ENCODE assay signal across 10 cellular contexts in genomic region chr2:169478339-169478738, GRCh38. TPM values are rescaled to one million over a fixed set of nuclear protein-coding genes. Genes with fewer than 3 reads are reported as not detected.
DNase-seq lines count a peak whose midpoint lies in the region; ATAC-seq and TF ChIP-seq lines count a peak whose summit lies in the region.
"Had no signal": no experiment of that assay in that cellular context is flagged by ENCODE, and none has a peak within 500 bp of the region (broad histone marks: within the 10 kb centered on the region; RNA-seq: fewer than 3 reads in every experiment).

No MANE protein-coding gene starts in this region.

- TF ChIP-seq CTCF in WTC11 (IDR thresholded peaks at IDR 0.05): no peak
- no peak for TF ChIP-seq CTCF in fibroblast of villous mesenchyme (IDR thresholded peaks at IDR 0.05; ENCODE audit: insufficient read depth, low read depth, low read length)
- no peak for TF ChIP-seq CTCF in progenitor cell of endocrine pancreas (IDR thresholded peaks at IDR 0.05; ENCODE audit: unreplicated experiment)

- peaks cover 7% of the 10 kb centered on the region for H3K4me1 Mint-ChIP-seq in WTC11
- H3K4me1 Mint-ChIP-seq in progenitor cell of endocrine pancreas (ENCODE audit: low read depth): peaks cover 10% of the 10 kb centered on the region

- POLR2A ChIA-PET in WTC11 (lab: Charles Lee): no interaction called here

- no peak overlapping the region for H3K4me3 ChIP-seq in fibroblast of villous mesenchyme (ENCODE audit: low read depth, low read length)

- H3K9me3 Mint-ChIP-seq in WTC11 (no peaks in the 10 kb centered on the region), progenitor cell of endocrine pancreas (ENCODE audit: low read depth) (no peaks in the 10 kb centered on the region)

- no peaks in the 10 kb centered on the region for H3K36me3 Mint-ChIP-seq in WTC11
- H3K36me3 Mint-ChIP-seq in progenitor cell of endocrine pancreas (ENCODE audit: insufficient read depth): no peaks in the 10 kb centered on the region

- CTCF ChIA-PET in WTC11 (lab: Charles Lee): interaction anchor here (0.8 to 2.3 kb wide), 4 partner anchors 11 to 312 kb away, joined by 3 to 7 read pairs (median 4); no protein-coding TSS in a partner anchor

- no peak for ATAC-seq in WTC11
- no peak for ATAC-seq in HG03025 (IDR thresholded peaks at IDR 0.05; ENCODE audit: low FRiP score, unreplicated experiment)
- ATAC-seq in HG02623 (IDR thresholded peaks at IDR 0.05; ENCODE audit: unreplicated experiment): no peak
- ATAC-seq in GM18502 (IDR thresholded peaks at IDR 0.05; ENCODE audit: poor library complexity, unreplicated experiment): no peak

- peak overlapping the region; percentile 81 for H3K4me3 Mint-ChIP-seq in WTC11
- H3K4me3 Mint-ChIP-seq in progenitor cell of endocrine pancreas (ENCODE audit: low read depth): peak overlapping the region; percentile 87

- no peak overlapping the region for H3K27ac Mint-ChIP-seq in WTC11
- no peak overlapping the region for H3K27ac Mint-ChIP-seq in progenitor cell of endocrine pancreas

- peak; percentile 50 for DNase-seq in EH (ENCODE audit: low read depth)
- DNase-seq in WTC11 (ENCODE audit: low spot score): no peak
- DNase-seq in fibroblast of villous mesenchyme (ENCODE audit: low read depth): peak; percentile 22
- no peak for DNase-seq in progenitor cell of endocrine pancreas (ENCODE audit: low spot score, unreplicated experiment)
- no peak for DNase-seq in middle frontal gyrus (ENCODE audit: extremely low spot score, low spot score)
- DNase-seq: activated naive CD4-positive, alpha-beta T cell treated with Interleukin-2 at 50 U/mL for 16 hours; KBM-7 had no signal

- peaks cover 59% of the 10 kb centered on the region for H3K27me3 Mint-ChIP-seq in WTC11 (ENCODE audit: low read depth)
- H3K27me3 Mint-ChIP-seq in progenitor cell of endocrine pancreas: peaks cover 17% of the 10 kb centered on the region

TF ChIP-seq in WTC11, 78 proteins besides CTCF, POLR2A, EP300 and RAD21:
- no peak for TF ChIP-seq ZNF423 (CRISPR knock-in tag; IDR thresholded peaks at IDR 0.05)
- TF ChIP-seq NFATC4 (CRISPR knock-in tag; IDR thresholded peaks at IDR 0.05): no peak
- no peak for TF ChIP-seq CREM (CRISPR knock-in tag; IDR thresholded peaks at IDR 0.05)
- TF ChIP-seq ZSCAN18 (CRISPR knock-in tag; IDR thresholded peaks at IDR 0.05): no peak
- TF ChIP-seq IRF1 (CRISPR knock-in tag; IDR thresholded peaks at IDR 0.05): no peak
- no peak for TF ChIP-seq E2F4 (CRISPR knock-in tag; IDR thresholded peaks at IDR 0.05; ENCODE audit: borderline replicate concordance, low read depth)
- no peak for TF ChIP-seq EMX1 (CRISPR knock-in tag; IDR thresholded peaks at IDR 0.05)

RNA-seq across cellular contexts. Expression of gene BBS5, which starts 1.0 kb away (rescaled TPM):
- total RNA-seq in WTC11 (2021) (0.90 to 1.6 TPM (median 1.5 TPM) in 3 replicates), fibroblast of villous mesenchyme (5.6 and 6.1 TPM in 2 replicates), progenitor cell of endocrine pancreas (8.2 and 8.3 TPM in 2 replicates)

RNA-seq across cellular contexts. Expression of gene KLHL41, which starts 31.2 kb away (rescaled TPM):
- total RNA-seq in WTC11 (2021): not detected in 3 replicates
- total RNA-seq in fibroblast of villous mesenchyme: 0.32 and 0.43 TPM in 2 replicates
- 0.36 and 0.42 TPM in 2 replicates for total RNA-seq in progenitor cell of endocrine pancreas

Comparison
In these comparisons a context has a peak if more than half of its experiments do, and no peak if none do; other contexts are left out.
1. DNase-seq: peak in EH (single experiment) and fibroblast of villous mesenchyme (single experiment); none in WTC11 (single experiment), progenitor cell of endocrine pancreas (single experiment) and middle frontal gyrus (single experiment).